Comparison of ENCODE assay signal across 1 cellular context in genomic region chr14:64504897-64505771, GRCh38.
TF ChIP-seq lines count a peak whose summit lies in the region.

No MANE protein-coding gene starts in this region.

TF ChIP-seq in endothelial cell of umbilical vein, 7 proteins besides CTCF, POLR2A, EP300 and RAD21:
- TF ChIP-seq MYC (IDR thresholded peaks at IDR 0.05; ENCODE audit: low read depth, low read length): no peak
- TF ChIP-seq JUN (IDR thresholded peaks at IDR 0.05; ENCODE audit: borderline replicate concordance, insufficient read depth, insufficient read length, low read depth): no peak
- TF ChIP-seq POLR2AphosphoS5 (IDR thresholded peaks at IDR 0.05; ENCODE audit: insufficient read depth, low read depth, low read length): no peak
- no peak for TF ChIP-seq EZH2 (IDR thresholded peaks at IDR 0.05; ENCODE audit: borderline replicate concordance, low read depth, low read length, severe bottlenecking)
- TF ChIP-seq MAX (IDR thresholded peaks at IDR 0.05; ENCODE audit: insufficient read depth, insufficient read length): no peak
- TF ChIP-seq GATA2 (IDR thresholded peaks at IDR 0.05; ENCODE audit: insufficient read depth, insufficient read length, low read depth, low read length): no peak
